Comparison of ENCODE assay signal across 21 cellular contexts in genomic region chr16:84067640-84068039, GRCh38. TPM values are rescaled to one million over a fixed set of nuclear protein-coding genes. Genes with fewer than 3 reads are reported as not detected.
"Had no signal": no experiment of that assay in that cellular context is flagged by ENCODE, and none has a peak within 500 bp of the region (broad histone marks: within the 10 kb centered on the region; RNA-seq: fewer than 3 reads in every experiment).

No MANE protein-coding gene starts in this region.

- H3K4me3 ChIP-seq: SJSA1, SK-N-MC had no signal

- H3K27me3 ChIP-seq: SJSA1 had no signal

- H3K27ac ChIP-seq: SJSA1, SK-N-MC had no signal

- DNase-seq: KBM-7, MV-4-11, NCI-H1048, NCI-H1105, NCI-H1417, NCI-H1436 treated with DMSO at 0.1 percent for 48 hours, NCI-H1694, NCI-H187 treated with DMSO at 0.1 percent for 48 hours, NCI-H2029 treated with DMSO at 0.1 percent for 48 hours, NCI-H2227 treated with DMSO at 0.1 percent for 48 hours, NCI-H69, NCI-H774, Right ventricle myocardium superior, RPMI8226, SIG-M5 had no signal

- H3K4me1 ChIP-seq: SJSA1 had no signal

- H3K9me3 ChIP-seq: SJSA1 had no signal

RNA-seq across cellular contexts. Expression of gene SLC38A8, which starts 25.0 kb away (rescaled TPM):
- total RNA-seq: HT-29, LHCN-M2, MCF 10A, NCI-H460, SJSA1 had no signal
